11 cellular contexts compared by ENCODE assay signal in genomic region chr17:65553009-65553645, GRCh38. TPM values are rescaled to one million over a fixed set of nuclear protein-coding genes. Genes with fewer than 3 reads are reported as not detected.
DNase-seq lines count a peak whose midpoint lies in the region; ATAC-seq and TF ChIP-seq lines count a peak whose summit lies in the region.
"Had no signal": no experiment of that assay in that cellular context is flagged by ENCODE, and none has a peak within 500 bp of the region (broad histone marks: within the 10 kb centered on the region; RNA-seq: fewer than 3 reads in every experiment).

No MANE protein-coding gene starts in this region.

- H3K4me3 Mint-ChIP-seq in activated T-cell treated with anti-CD3 and anti-CD28 coated beads, Interleukin-2, amount 50 U/mL, for 4 hours = peak overlapping the region; percentile 13
- peak overlapping the region in 2 of 3 donors; percentile 25 to 51 for H3K4me3 Mint-ChIP-seq in T-cell

- peaks cover 45% of the 10 kb centered on the region for H3K4me1 Mint-ChIP-seq in activated T-cell treated with anti-CD3 and anti-CD28 coated beads, Interleukin-2, amount 50 U/mL, for 4 hours (ENCODE audit: low read depth)
- peaks cover 32 to 52% (median 44%) of the 10 kb centered on the region in 3 donors for H3K4me1 Mint-ChIP-seq in T-cell

- peaks cover 23% of the 10 kb centered on the region for H3K36me3 Mint-ChIP-seq in activated T-cell treated with anti-CD3 and anti-CD28 coated beads, Interleukin-2, amount 50 U/mL, for 4 hours (ENCODE audit: insufficient read depth)
- peaks cover 25% of the 10 kb centered on the region for H3K36me3 Mint-ChIP-seq in T-cell
- H3K36me3 Mint-ChIP-seq: naive B cell had no signal

- H3K9me3 Mint-ChIP-seq in activated T-cell treated with anti-CD3 and anti-CD28 coated beads, Interleukin-2, amount 50 U/mL, for 4 hours = no peaks in the 10 kb centered on the region
- H3K9me3 Mint-ChIP-seq in T-cell = no peaks in the 10 kb centered on the region
- H3K9me3 Mint-ChIP-seq: naive B cell had no signal

- CTCF ChIA-PET in T-cell (lab: Charles Lee) = interaction anchor here in 1 of 2 donors (0.6 kb wide), 1 partner anchor 608 kb away, joined by 3 read pairs; no protein-coding TSS in a partner anchor

- no peak overlapping the region for H3K4me3 ChIP-seq in spleen

- H3K4me1 ChIP-seq in spleen = peaks cover 0 to 23% (median 8%) of the 10 kb centered on the region in 6 donors

- no peak for TF ChIP-seq CTCF in spleen (IDR thresholded peaks at IDR 0.05 in 8 of 11, conservative IDR thresholded peaks at IDR 0.05 in 3 of 11)

- peak overlapping the region; percentile 29 to 83 for H3K27ac Mint-ChIP-seq in T-cell

- POLR2A ChIA-PET in T-cell (lab: Charles Lee) = no interaction called here

- no peaks in the 10 kb centered on the region for H3K9me3 ChIP-seq in spleen

- WGBS in spleen, 5 donors = 69 to 84% (median 82%) methylated on average over 6 of the region's 6 CpGs

- TF ChIP-seq POLR2A in spleen (IDR thresholded peaks at IDR 0.05) = no peak
- no peak for TF ChIP-seq POLR2A in GM18505 (IDR thresholded peaks at IDR 0.05; ENCODE audit: borderline replicate concordance, extremely low read depth, insufficient read depth, insufficient read length)

- ATAC-seq in activated T-cell treated with anti-CD3 and anti-CD28 coated beads, Interleukin-2, amount 50 U/mL, for 4 hours = peak; percentile 51 to 57
- ATAC-seq in T-cell (replicated peaks in 1 of 4) (no peak), GM18505 (IDR thresholded peaks at IDR 0.05; ENCODE audit: unreplicated experiment) (no peak)

- no peaks in the 10 kb centered on the region for H3K27me3 Mint-ChIP-seq in activated T-cell treated with anti-CD3 and anti-CD28 coated beads, Interleukin-2, amount 50 U/mL, for 4 hours (ENCODE audit: low read depth)
- no peaks in the 10 kb centered on the region for H3K27me3 Mint-ChIP-seq in T-cell

- no peak for DNase-seq in activated T-cell treated with anti-CD3 and anti-CD28 coated beads, Interleukin-2, amount 50 U/mL, for 4 hours
- DNase-seq in activated T-cell treated with anti-CD3 and anti-CD28 coated beads, Interleukin-2, amount 50 U/mL, for 48 hours = no peak
- DNase-seq in T-cell (no peak), fibroblast of peridontal ligament (ENCODE audit: extremely low read depth) (peak; percentile 92), spleen (peak; percentile 6), cardiac septum (ENCODE audit: low spot score) (no peak)
- no peak for DNase-seq in activated effector memory CD4-positive, alpha-beta T cell treated with Interleukin-2 at 50 U/mL for 16 hours
- DNase-seq: GDM1, Kasumi-1, naive B cell had no signal

- peaks cover 0 to 23% (median 0%) of the 10 kb centered on the region in 7 donors for H3K27me3 ChIP-seq in spleen (replicated peaks in 1 of 7)

- intact Hi-C loops in spleen (cut with DNase I; ENCODE audit: low total_unique reads) = loop anchor here (10.0 kb wide), 1 partner anchor 318 kb away; no protein-coding TSS in a partner anchor
- intact Hi-C loops in cardiac septum (cut with DNase I) = loop anchor here (5.0 to 10.0 kb wide), 3 partner anchors 232 to 622 kb away; no protein-coding TSS in a partner anchor

- peaks cover 0 to 20% (median 2%) of the 10 kb centered on the region in 6 donors for H3K36me3 ChIP-seq in spleen

- no peak overlapping the region for H3K27ac ChIP-seq in spleen

RNA-seq across cellular contexts. Expression of gene AXIN2, which starts 8.3 kb away (rescaled TPM):
- 10 to 100 TPM in 2 of 3 donors, 1 to 10 TPM in 1; 8.4 to 13.4 (median 11.9) TPM for total RNA-seq in activated T-cell treated with anti-CD3 and anti-CD28 coated beads, Interleukin-2, amount 50 U/mL, for 4 hours
- total RNA-seq in T-cell (10 to 100 TPM; 35.8 to 44.9 (median 40.2) TPM), spleen (10 to 100 TPM in 6 of 7 donors, 1 to 10 TPM in 1; 9.8 to 16.6 (median 15.1) TPM), cardiac septum (12.4 TPM)
- polyA plus RNA-seq in spleen = 1 to 10 TPM; 1.1 to 3.0 (median 1.8) TPM

Comparison
In these comparisons a context has a peak if more than half of its experiments do, and no peak if none do; other contexts are left out.
1. ATAC-seq: peak in activated T-cell treated with anti-CD3 and anti-CD28 coated beads, Interleukin-2, amount 50 U/mL, for 4 hours (2 of 2); none in T-cell (0 of 4) and GM18505 (single experiment).
2. DNase-seq: peak in fibroblast of peridontal ligament (single experiment) and spleen (single experiment); none in activated T-cell treated with anti-CD3 and anti-CD28 coated beads, Interleukin-2, amount 50 U/mL, for 4 hours (single experiment), activated T-cell treated with anti-CD3 and anti-CD28 coated beads, Interleukin-2, amount 50 U/mL, for 48 hours (0 of 2), T-cell (0 of 34), cardiac septum (single experiment) and activated effector memory CD4-positive, alpha-beta T cell treated with Interleukin-2 at 50 U/mL for 16 hours (single experiment).